26 cellular contexts compared by ENCODE assay signal in the genomic region with DNA sequence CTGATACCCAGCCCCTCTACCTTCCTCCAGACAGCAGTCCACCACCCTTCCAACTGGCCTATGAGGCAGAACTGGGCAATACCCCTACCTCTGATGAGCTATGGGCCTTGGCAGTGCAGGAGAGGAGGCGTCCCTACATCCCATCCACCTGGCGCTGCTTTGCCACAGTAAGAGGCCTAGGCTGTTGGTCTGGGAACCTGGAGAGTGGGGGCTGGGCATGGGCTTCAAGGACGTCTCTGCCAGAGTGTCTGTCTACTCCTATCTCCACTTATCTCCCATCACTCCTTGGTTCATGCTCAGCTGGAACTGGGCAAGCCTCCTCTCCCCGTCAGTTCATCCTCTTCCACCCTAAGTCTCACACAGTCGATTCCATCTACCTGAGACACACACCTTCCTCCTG. TPM values are rescaled to one million over a fixed set of nuclear protein-coding genes. Genes with fewer than 3 reads are reported as not detected.
A peak's percentile ranks its signal among the peaks of the same experiment; 100 is the strongest.
DNase-seq lines count a peak whose midpoint lies in the region; ATAC-seq, FAIRE-seq and TF ChIP-seq lines count a peak whose summit lies in the region.
"Had no signal": no experiment of that assay in that cellular context is flagged by ENCODE, and none has a peak within 500 bp of the region (broad histone marks: within the 10 kb centered on the region; RNA-seq: fewer than 3 reads in every experiment).

No MANE protein-coding gene starts in this region.

- H3K4me1 ChIP-seq in H1 (replicated peaks in 1 of 4; ENCODE audit: control insufficient read depth in 3 of 4, insufficient read depth in 4 of 4, low read length in 3 of 4) (no peaks in the 10 kb centered on the region), parathyroid adenoma (peaks cover 5% of the 10 kb centered on the region)

- H3K18ac ChIP-seq in H1 (ENCODE audit: extremely low read depth, low read length), result no peak overlapping the region

- POLR2A ChIA-PET in H1 (lab: Charles Lee; ENCODE audit: partially characterized antibody), result interaction anchor here (0.9 to 4.2 kb wide), 7 partner anchors 8 to 86 kb away, joined by 3 to 21 read pairs (median 3); partner anchors contain the start of genes PRR13 and SP1
- POLR2A ChIA-PET in activated CD4-positive, alpha-beta memory T cell treated with anti-CD3 and anti-CD28 coated beads, Interleukin-2, amount 10 ng/mL, durations not matched to agents 7 days and 5 days (lab: Charles Lee), result interaction anchor here (1.0 to 1.3 kb wide), 2 partner anchors 12 to 19 kb away, joined by 3 to 4 read pairs; no protein-coding TSS in a partner anchor

- intact Hi-C loops in Right ventricle myocardium inferior (cut with DNase I), result no loop called here

- H2AK5ac ChIP-seq in H1 (ENCODE audit: low read depth, low read length), result no peak overlapping the region

- no peak overlapping the region for H3K4ac ChIP-seq in H1 (replicated peaks; ENCODE audit: insufficient read length, low read depth, low read length)

- H3K4me3 Mint-ChIP-seq in activated T-helper 17 cell treated with anti-CD3 and anti-CD28 coated beads, Interleukin-2, amount 50 U/mL, for 72 hours, result no peak overlapping the region
- H3K4me3 Mint-ChIP-seq in activated CD4-positive, alpha-beta memory T cell treated with anti-CD3 and anti-CD28 coated beads, Interleukin-2, amount 10 ng/mL, durations not matched to agents 7 days and 5 days, result no peak overlapping the region
- H3K4me3 Mint-ChIP-seq: CD14-positive monocyte had no signal

- 0 out of 2 replicates have a peak overlapping the region, but pooled peaks have one; percentile 7 for H2BK20ac ChIP-seq in H1 (ENCODE audit: low read length)

- no peaks in the 10 kb centered on the region for H3K23me2 ChIP-seq in H1 (ENCODE audit: low read depth, low read length)

- H3K4me2 ChIP-seq in H1 (ENCODE audit: insufficient read depth in 1 of 2, low read depth in 2 of 2, low read length in 2 of 2), result no peak overlapping the region
- peak overlapping the region; percentile 23 for H3K4me2 ChIP-seq in parathyroid adenoma (ENCODE audit: low read length)

- no peak overlapping the region for H4K5ac ChIP-seq in H1 (ENCODE audit: insufficient read length, low read depth, low read length)

- H3K27ac Mint-ChIP-seq in activated T-helper 17 cell treated with anti-CD3 and anti-CD28 coated beads, Interleukin-2, amount 50 U/mL, for 72 hours, result peak overlapping the region; percentile 2
- no peak overlapping the region for H3K27ac Mint-ChIP-seq in activated CD4-positive, alpha-beta memory T cell treated with anti-CD3 and anti-CD28 coated beads, Interleukin-2, amount 10 ng/mL, durations not matched to agents 7 days and 5 days
- H3K27ac Mint-ChIP-seq: CD14-positive monocyte had no signal

- TF ChIP-seq RAD21 in H1 (IDR thresholded peaks at IDR 0.05 in 1 of 2, conservative IDR thresholded peaks at IDR 0.05 in 1 of 2; ENCODE audit: low read depth in 2 of 2, low read length in 2 of 2), result no peak

- H3K27me3 ChIP-seq in H1 (replicated peaks in 1 of 4; ENCODE audit: control insufficient read depth in 3 of 4, extremely low read depth in 1 of 4, insufficient read depth in 3 of 4, low read length in 3 of 4), result no peaks in the 10 kb centered on the region
- no peaks in the 10 kb centered on the region for H3K27me3 ChIP-seq in parathyroid adenoma (ENCODE audit: control insufficient read depth, insufficient read depth, low read length)
- H3K27me3 ChIP-seq: BE2C, MG63 had no signal

- no peak overlapping the region for H3K23ac ChIP-seq in H1 (ENCODE audit: insufficient read length)

- no peaks in the 10 kb centered on the region for H3K79me1 ChIP-seq in H1 (ENCODE audit: low read depth, low read length)

- peaks cover 12% of the 10 kb centered on the region for H3K4me1 Mint-ChIP-seq in activated T-helper 17 cell treated with anti-CD3 and anti-CD28 coated beads, Interleukin-2, amount 50 U/mL, for 72 hours
- peaks cover 7% of the 10 kb centered on the region for H3K4me1 Mint-ChIP-seq in activated CD4-positive, alpha-beta memory T cell treated with anti-CD3 and anti-CD28 coated beads, Interleukin-2, amount 10 ng/mL, durations not matched to agents 7 days and 5 days
- H3K4me1 Mint-ChIP-seq: CD14-positive monocyte had no signal

- H2BK12ac ChIP-seq in H1 (ENCODE audit: low read depth, low read length), result no peak overlapping the region

- H3K9ac ChIP-seq in H1 (replicated peaks in 1 of 4; ENCODE audit: extremely low read depth in 1 of 4, low read depth in 3 of 4, low read length in 3 of 4), result no peak overlapping the region
- H3K9ac ChIP-seq in parathyroid adenoma, result no peak overlapping the region

- H2AFZ ChIP-seq in H1 (ENCODE audit: low read length) (no peak overlapping the region), parathyroid adenoma (peak overlapping the region; percentile 80)

- no peak for DNase-seq in H1 (ENCODE audit: low read depth in 1 of 2, low spot score in 2 of 2)
- DNase-seq in Right ventricle myocardium inferior (ENCODE audit: missing footprints), result no peak
- no peak for DNase-seq in activated CD4-positive, alpha-beta memory T cell treated with anti-CD3 and anti-CD28 coated beads, Interleukin-2, amount 10 ng/mL, durations not matched to agents 7 days and 5 days
- DNase-seq in iPS-NIHi11 (ENCODE audit: low spot score), result no peak
- DNase-seq: BE2C; DMS53; H7; KG1; MG63; NCI-H1105 treated with DMSO at 0.1 percent for 48 hours; NCI-H146; NCI-H2029; NCI-H446 treated with DMSO at 0.1 percent for 48 hours; NCI-H526; NCI-H82; NK-92 treated with Interleukin-12 subunit alpha and Interleukin-12 subunit beta, amount 100 ng/mL, for 24 hours; RPMI8226; SHP77 had no signal

- TF ChIP-seq POLR2A in H1 (IDR thresholded peaks at IDR 0.05; ENCODE audit: control extremely low read depth in 1 of 2, low read depth in 2 of 2, low read length in 2 of 2), result no peak

- no peak overlapping the region for H4K91ac ChIP-seq in H1 (replicated peaks; ENCODE audit: insufficient read length, low read length)

- H3K36me3 ChIP-seq in H1 (ENCODE audit: control insufficient read depth in 2 of 4, insufficient read depth in 4 of 4, low read length in 3 of 4) (no peaks in the 10 kb centered on the region), parathyroid adenoma (ENCODE audit: control insufficient read depth, insufficient read depth, low read length) (no peaks in the 10 kb centered on the region)
- H3K36me3 ChIP-seq: BE2C, MG63 had no signal

- H3K9me3 Mint-ChIP-seq in activated T-helper 17 cell treated with anti-CD3 and anti-CD28 coated beads, Interleukin-2, amount 50 U/mL, for 72 hours, result no peaks in the 10 kb centered on the region
- H3K9me3 Mint-ChIP-seq in activated CD4-positive, alpha-beta memory T cell treated with anti-CD3 and anti-CD28 coated beads, Interleukin-2, amount 10 ng/mL, durations not matched to agents 7 days and 5 days, result no peaks in the 10 kb centered on the region
- H3K9me3 Mint-ChIP-seq: CD14-positive monocyte had no signal

- no peak overlapping the region; the same call in 1 of the 2 replicates for H2BK5ac ChIP-seq in H1 (ENCODE audit: low read depth, low read length)

- no peak overlapping the region for H4K8ac ChIP-seq in H1 (ENCODE audit: extremely low read depth, insufficient read depth, low read length)

- TF ChIP-seq EP300 in H1 (IDR thresholded peaks at IDR 0.05; ENCODE audit: borderline replicate concordance in 1 of 2, low read depth in 2 of 2, low read length in 2 of 2), result no peak

- H3K4me3 ChIP-seq in H1 (ENCODE audit: extremely low read depth in 1 of 4, insufficient read depth in 2 of 4, low read depth in 3 of 4, low read length in 4 of 4) (no peak overlapping the region), parathyroid adenoma (ENCODE audit: low read depth, low read length) (no peak overlapping the region)
- H3K4me3 ChIP-seq: MG63 had no signal

- H4K20me1 ChIP-seq in H1 (replicated peaks in 1 of 2; ENCODE audit: control insufficient read depth in 1 of 2, insufficient read depth in 2 of 2, low read length in 2 of 2), result no peaks in the 10 kb centered on the region

- no peak for TF ChIP-seq CTCF in H1 (IDR thresholded peaks at IDR 0.05; ENCODE audit: control extremely low read depth in 1 of 3, insufficient read depth in 1 of 3, low read depth in 1 of 3, low read length in 3 of 3)
- no peak for TF ChIP-seq CTCF in parathyroid adenoma (IDR thresholded peaks at IDR 0.05)

- H3K27me3 Mint-ChIP-seq in activated T-helper 17 cell treated with anti-CD3 and anti-CD28 coated beads, Interleukin-2, amount 50 U/mL, for 72 hours, result no peaks in the 10 kb centered on the region
- no peaks in the 10 kb centered on the region for H3K27me3 Mint-ChIP-seq in activated CD4-positive, alpha-beta memory T cell treated with anti-CD3 and anti-CD28 coated beads, Interleukin-2, amount 10 ng/mL, durations not matched to agents 7 days and 5 days

- CTCF ChIA-PET in H1 (lab: Charles Lee; ENCODE audit: partially characterized antibody), result interaction anchor here (0.7 to 4.9 kb wide), 8 partner anchors 9 to 571 kb away, joined by 3 to 35 read pairs (median 6); no protein-coding TSS in a partner anchor
- CTCF ChIA-PET in activated CD4-positive, alpha-beta memory T cell treated with anti-CD3 and anti-CD28 coated beads, Interleukin-2, amount 10 ng/mL, durations not matched to agents 7 days and 5 days (lab: Charles Lee), result interaction anchor here (1.7 to 2.6 kb wide), 2 partner anchors 9 to 78 kb away, joined by 6 to 10 read pairs; no protein-coding TSS in a partner anchor

- H3K27ac ChIP-seq in H1 (ENCODE audit: low read depth, low read length) (no peak overlapping the region), parathyroid adenoma (no peak overlapping the region)

- H2BK15ac ChIP-seq in H1 (ENCODE audit: low read length), result no peak overlapping the region

- H3K36me3 Mint-ChIP-seq in activated T-helper 17 cell treated with anti-CD3 and anti-CD28 coated beads, Interleukin-2, amount 50 U/mL, for 72 hours (ENCODE audit: low read depth), result no peaks in the 10 kb centered on the region
- H3K36me3 Mint-ChIP-seq in activated CD4-positive, alpha-beta memory T cell treated with anti-CD3 and anti-CD28 coated beads, Interleukin-2, amount 10 ng/mL, durations not matched to agents 7 days and 5 days (ENCODE audit: low read depth), result no peaks in the 10 kb centered on the region
- H3K36me3 Mint-ChIP-seq: CD14-positive monocyte had no signal

- no peak for ATAC-seq in activated T-helper 17 cell treated with anti-CD3 and anti-CD28 coated beads, Interleukin-2, amount 50 U/mL, for 72 hours (replicated peaks)
- ATAC-seq in Right ventricle myocardium inferior (no peak), HG03354 (IDR thresholded peaks at IDR 0.05; ENCODE audit: poor library complexity, severe bottlenecking, unreplicated experiment) (no peak)

- no peak overlapping the region for H3K14ac ChIP-seq in H1 (ENCODE audit: insufficient read length)

- H3K9me3 ChIP-seq in H1 (ENCODE audit: insufficient read depth in 2 of 2, low read depth in 1 of 2, low read length in 1 of 2), result no peaks in the 10 kb centered on the region
- no peaks in the 10 kb centered on the region for H3K9me3 ChIP-seq in parathyroid adenoma (ENCODE audit: control insufficient read depth, low read length)
- H3K9me3 ChIP-seq: BE2C, MG63 had no signal

- no peak overlapping the region for H3K56ac ChIP-seq in H1 (replicated peaks; ENCODE audit: insufficient read length, low read depth, low read length)

- H2BK120ac ChIP-seq in H1 (replicated peaks; ENCODE audit: low read depth, low read length), result no peak overlapping the region

- no peaks in the 10 kb centered on the region for H3K79me2 ChIP-seq in H1 (ENCODE audit: control insufficient read depth in 1 of 2, insufficient read depth in 2 of 2, low read length in 2 of 2)
- no peaks in the 10 kb centered on the region for H3K79me2 ChIP-seq in parathyroid adenoma

- WGBS in H1 (ENCODE audit: extremely low coverage in 1 of 2, insufficient coverage in 1 of 2, insufficient read length in 1 of 2, insufficient replicate concordance in 2 of 2, low coverage in 1 of 2, low lambda C conversion rate in 2 of 2, missing lambda C conversion rate in 1 of 2), 2 experiments, result 81% methylated on average over 5 of the region's 5 CpGs; no CpG with 5 or more reads in 1 of the 2 experiments

- FAIRE-seq in H1 (lab: Jason Lieb, UNC), result no peak
- FAIRE-seq: D721Med, GM18507 had no signal

RNA-seq across cellular contexts. Expression of gene AMHR2, which starts 6.5 kb away (rescaled TPM):
- not detected for total RNA-seq in activated T-helper 17 cell treated with anti-CD3 and anti-CD28 coated beads, Interleukin-2, amount 50 U/mL, for 72 hours
- 0.34 and 0.35 TPM in 2 replicates for total RNA-seq in H1 (2021; fragmentation: NEBNext Ultra II Directional; extraction: Animal tissue kit (Norgen Biotek cat#: 25700))
- 0.29 and 0.47 TPM in 2 replicates for polyA plus RNA-seq in H1 (2011; rRNA removed)
- 0.25 TPM for polyA plus RNA-seq in H1 (2011; cell fraction: cytosol; rRNA removed)
- 0.83 TPM for polyA plus RNA-seq in H1 (2011; cell fraction: nucleus; rRNA removed)
- polyA plus RNA-seq in H1 (2012, experiment 1 of 2), result 0.12 to 0.28 TPM (median 0.16 TPM) in 4 replicates
- polyA plus RNA-seq in H1 (2012, experiment 2 of 2), result 0.17 TPM
- polyA plus RNA-seq in H1 (2013, experiment 1 of 2), result 0.16 TPM
- polyA plus RNA-seq in H1 (2013, experiment 2 of 2), result not detected
- 0.24 and 0.54 TPM in 2 replicates for polyA minus RNA-seq in H1 (2011; rRNA and poly(A)+ RNA removed)
- polyA minus RNA-seq in H1 (2011; cell fraction: cytosol; rRNA and poly(A)+ RNA removed), result not detected
- polyA minus RNA-seq in H1 (2011; cell fraction: nucleus; rRNA and poly(A)+ RNA removed), result not detected
- total RNA-seq in Right ventricle myocardium inferior, result not detected
- not detected for total RNA-seq in activated CD4-positive, alpha-beta memory T cell treated with anti-CD3 and anti-CD28 coated beads, Interleukin-2, amount 10 ng/mL, durations not matched to agents 7 days and 5 days
- total RNA-seq: Daoy, G401 had no signal
- polyA plus RNA-seq: CD14-positive monocyte had no signal

RNA-seq across cellular contexts. Expression of gene PRR13, which starts 11.4 kb away (rescaled TPM):
- total RNA-seq in activated T-helper 17 cell treated with anti-CD3 and anti-CD28 coated beads, Interleukin-2, amount 50 U/mL, for 72 hours, result 100 to 1,000 TPM; 193 to 216 TPM
- 164 and 185 TPM in 2 replicates for total RNA-seq in H1 (2021; fragmentation: NEBNext Ultra II Directional; extraction: Animal tissue kit (Norgen Biotek cat#: 25700))
- polyA plus RNA-seq in H1 (2011; rRNA removed), result 80.4 and 82.9 TPM in 2 replicates
- polyA plus RNA-seq in H1 (2011; cell fraction: cytosol; rRNA removed), result 86.1 TPM
- polyA plus RNA-seq in H1 (2011; cell fraction: nucleus; rRNA removed), result 58.7 TPM
- 198 to 336 TPM (median 208 TPM) in 4 replicates for polyA plus RNA-seq in H1 (2012, experiment 1 of 2)
- polyA plus RNA-seq in H1 (2012, experiment 2 of 2), result 220 TPM
- polyA plus RNA-seq in H1 (2013, experiment 1 of 2), result 264 TPM
- 272 TPM for polyA plus RNA-seq in H1 (2013, experiment 2 of 2)
- polyA minus RNA-seq in H1 (2011; rRNA and poly(A)+ RNA removed), result 56.8 and 82.3 TPM in 2 replicates
- polyA minus RNA-seq in H1 (2011; cell fraction: cytosol; rRNA and poly(A)+ RNA removed), result 56.5 TPM
- polyA minus RNA-seq in H1 (2011; cell fraction: nucleus; rRNA and poly(A)+ RNA removed), result 35.3 TPM
- 59.4 TPM for total RNA-seq in Right ventricle myocardium inferior
- total RNA-seq in activated CD4-positive, alpha-beta memory T cell treated with anti-CD3 and anti-CD28 coated beads, Interleukin-2, amount 10 ng/mL, durations not matched to agents 7 days and 5 days, result 100 to 1,000 TPM; 242 to 246 TPM

RNA-seq across cellular contexts. Expression of gene PCBP2, which starts 21.8 kb away (rescaled TPM):
- total RNA-seq in activated T-helper 17 cell treated with anti-CD3 and anti-CD28 coated beads, Interleukin-2, amount 50 U/mL, for 72 hours, result 100 to 1,000 TPM; 763 to 862 TPM
- total RNA-seq in H1 (2021; fragmentation: NEBNext Ultra II Directional; extraction: Animal tissue kit (Norgen Biotek cat#: 25700)), result 1,114 and 1,123 TPM in 2 replicates
- polyA plus RNA-seq in H1 (2011; rRNA removed), result 470 and 473 TPM in 2 replicates
- 420 TPM for polyA plus RNA-seq in H1 (2011; cell fraction: cytosol; rRNA removed)
- polyA plus RNA-seq in H1 (2011; cell fraction: nucleus; rRNA removed), result 526 TPM
- 987 to 1,115 TPM (median 1,028 TPM) in 4 replicates for polyA plus RNA-seq in H1 (2012, experiment 1 of 2)
- polyA plus RNA-seq in H1 (2012, experiment 2 of 2), result 1,117 TPM
- 462 TPM for polyA plus RNA-seq in H1 (2013, experiment 1 of 2)
- polyA plus RNA-seq in H1 (2013, experiment 2 of 2), result 458 TPM
- 887 and 924 TPM in 2 replicates for polyA minus RNA-seq in H1 (2011; rRNA and poly(A)+ RNA removed)
- 748 TPM for polyA minus RNA-seq in H1 (2011; cell fraction: cytosol; rRNA and poly(A)+ RNA removed)
- polyA minus RNA-seq in H1 (2011; cell fraction: nucleus; rRNA and poly(A)+ RNA removed), result 484 TPM
- total RNA-seq in Right ventricle myocardium inferior, result 494 TPM
- 100 to 1,000 TPM; 738 to 756 TPM for total RNA-seq in activated CD4-positive, alpha-beta memory T cell treated with anti-CD3 and anti-CD28 coated beads, Interleukin-2, amount 10 ng/mL, durations not matched to agents 7 days and 5 days

RNA-seq across cellular contexts. Expression of gene SP1, which starts 50.1 kb away (rescaled TPM):
- total RNA-seq in activated T-helper 17 cell treated with anti-CD3 and anti-CD28 coated beads, Interleukin-2, amount 50 U/mL, for 72 hours, result 10 to 100 TPM; 80.9 to 91.5 TPM
- 75.2 and 79.1 TPM in 2 replicates for total RNA-seq in H1 (2021; fragmentation: NEBNext Ultra II Directional; extraction: Animal tissue kit (Norgen Biotek cat#: 25700))
- polyA plus RNA-seq in H1 (2011; rRNA removed), result 46.4 and 50.7 TPM in 2 replicates
- polyA plus RNA-seq in H1 (2011; cell fraction: cytosol; rRNA removed), result 46.5 TPM
- 57.0 TPM for polyA plus RNA-seq in H1 (2011; cell fraction: nucleus; rRNA removed)
- 31.5 to 43.2 TPM (median 36.7 TPM) in 4 replicates for polyA plus RNA-seq in H1 (2012, experiment 1 of 2)
- 3.7 TPM for polyA plus RNA-seq in H1 (2012, experiment 2 of 2)
- polyA plus RNA-seq in H1 (2013, experiment 1 of 2), result 28.2 TPM
- 26.0 TPM for polyA plus RNA-seq in H1 (2013, experiment 2 of 2)
- 305 and 315 TPM in 2 replicates for polyA minus RNA-seq in H1 (2011; rRNA and poly(A)+ RNA removed)
- polyA minus RNA-seq in H1 (2011; cell fraction: cytosol; rRNA and poly(A)+ RNA removed), result 74.6 TPM
- polyA minus RNA-seq in H1 (2011; cell fraction: nucleus; rRNA and poly(A)+ RNA removed), result 82.8 TPM
- 31.3 TPM for total RNA-seq in Right ventricle myocardium inferior
- 10 to 100 TPM; 77.1 to 85.6 TPM for total RNA-seq in activated CD4-positive, alpha-beta memory T cell treated with anti-CD3 and anti-CD28 coated beads, Interleukin-2, amount 10 ng/mL, durations not matched to agents 7 days and 5 days
